Comparison of ENCODE assay signal across 1 cellular context in genomic region chr6:125793863-125794262, GRCh38.
TF ChIP-seq lines count a peak whose summit lies in the region.

No MANE protein-coding gene starts in this region.

TF ChIP-seq in GM12878, 131 proteins besides CTCF, POLR2A, EP300 and RAD21:
- TF ChIP-seq FOXK2 (IDR thresholded peaks at IDR 0.05) = no peak
- TF ChIP-seq HSF1 (IDR thresholded peaks at IDR 0.05; ENCODE audit: low read depth, low read length) = no peak
- no peak for TF ChIP-seq PAX5 (IDR thresholded peaks at IDR 0.05; ENCODE audit: borderline replicate concordance, low read depth, low read length)
- TF ChIP-seq GATAD2B (conservative IDR thresholded peaks at IDR 0.05; ENCODE audit: low read depth) = 0 out of 2 replicates have a peak, but pooled peaks have one; percentile 19
- TF ChIP-seq ATF7 (IDR thresholded peaks at IDR 0.05; ENCODE audit: low read depth) = peak; percentile 92
- 0 out of 2 replicates have a peak, but pooled peaks have one; percentile 9 for TF ChIP-seq MEF2A (IDR thresholded peaks at IDR 0.05; ENCODE audit: insufficient read depth, low read depth, low read length)
- TF ChIP-seq RUNX3 (IDR thresholded peaks at IDR 0.05; ENCODE audit: low read length) = peak; percentile 69
- TF ChIP-seq LARP7 (IDR thresholded peaks at IDR 0.05) = no peak
- TF ChIP-seq MTA3 (IDR thresholded peaks at IDR 0.05; ENCODE audit: borderline replicate concordance, low read length) = no peak
- 0 out of 2 replicates have a peak, but pooled peaks have one; percentile 31 for TF ChIP-seq DPF2 (IDR thresholded peaks at IDR 0.05)
- no peak for TF ChIP-seq BCL11A (IDR thresholded peaks at IDR 0.05; ENCODE audit: low read depth, low read length)
- TF ChIP-seq, protein P1, sequence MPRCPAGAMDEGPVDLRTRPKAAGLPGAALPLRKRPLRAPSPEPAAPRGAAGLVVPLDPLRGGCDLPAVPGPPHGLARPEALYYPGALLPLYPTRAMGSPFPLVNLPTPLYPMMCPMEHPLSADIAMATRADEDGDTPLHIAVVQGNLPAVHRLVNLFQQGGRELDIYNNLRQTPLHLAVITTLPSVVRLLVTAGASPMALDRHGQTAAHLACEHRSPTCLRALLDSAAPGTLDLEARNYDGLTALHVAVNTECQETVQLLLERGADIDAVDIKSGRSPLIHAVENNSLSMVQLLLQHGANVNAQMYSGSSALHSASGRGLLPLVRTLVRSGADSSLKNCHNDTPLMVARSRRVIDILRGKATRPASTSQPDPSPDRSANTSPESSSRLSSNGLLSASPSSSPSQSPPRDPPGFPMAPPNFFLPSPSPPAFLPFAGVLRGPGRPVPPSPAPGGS (IDR thresholded peaks at IDR 0.05; ENCODE audit: borderline replicate concordance, insufficient read depth, low read depth, low read length, poor library complexity, severe bottlenecking) = peak; percentile 16
- TF ChIP-seq EGR1 (IDR thresholded peaks at IDR 0.05; ENCODE audit: borderline replicate concordance in 1 of 2, low read depth in 2 of 2, low read length in 2 of 2) = no peak
- TF ChIP-seq CBFB (IDR thresholded peaks at IDR 0.05; ENCODE audit: low read depth) = 0 out of 2 replicates have a peak, but pooled peaks have one; percentile 24
- 0 out of 2 replicates have a peak, but pooled peaks have one; percentile 28 for TF ChIP-seq NBN (IDR thresholded peaks at IDR 0.05)
- peak; percentile 44; the same call in 1 of the 2 replicates for TF ChIP-seq IKZF1 (conservative IDR thresholded peaks at IDR 0.05)
- TF ChIP-seq IKZF2 (IDR thresholded peaks at IDR 0.05) = peak; percentile 33 to 58; a peak in 2 of 4 replicates
- peak; percentile 42; the same call in 1 of the 2 replicates for TF ChIP-seq JUNB (IDR thresholded peaks at IDR 0.05)
- TF ChIP-seq RB1 (IDR thresholded peaks at IDR 0.05; ENCODE audit: borderline replicate concordance) = no peak
- TF ChIP-seq, protein P2, sequence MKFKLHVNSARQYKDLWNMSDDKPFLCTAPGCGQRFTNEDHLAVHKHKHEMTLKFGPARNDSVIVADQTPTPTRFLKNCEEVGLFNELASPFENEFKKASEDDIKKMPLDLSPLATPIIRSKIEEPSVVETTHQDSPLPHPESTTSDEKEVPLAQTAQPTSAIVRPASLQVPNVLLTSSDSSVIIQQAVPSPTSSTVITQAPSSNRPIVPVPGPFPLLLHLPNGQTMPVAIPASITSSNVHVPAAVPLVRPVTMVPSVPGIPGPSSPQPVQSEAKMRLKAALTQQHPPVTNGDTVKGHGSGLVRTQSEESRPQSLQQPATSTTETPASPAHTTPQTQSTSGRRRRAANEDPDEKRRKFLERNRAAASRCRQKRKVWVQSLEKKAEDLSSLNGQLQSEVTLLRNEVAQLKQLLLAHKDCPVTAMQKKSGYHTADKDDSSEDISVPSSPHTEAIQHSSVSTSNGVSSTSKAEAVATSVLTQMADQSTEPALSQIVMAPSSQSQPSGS (IDR thresholded peaks at IDR 0.05; ENCODE audit: low read length) = peak; percentile 61; the same call in 1 of the 2 replicates
- no peak for TF ChIP-seq SMAD5 (IDR thresholded peaks at IDR 0.05; ENCODE audit: low read depth)
- TF ChIP-seq NFIC (IDR thresholded peaks at IDR 0.05; ENCODE audit: low read depth, low read length) = peak; percentile 21; the same call in 1 of the 2 replicates
- TF ChIP-seq TCF7 (IDR thresholded peaks at IDR 0.05; ENCODE audit: borderline replicate concordance) = 0 out of 2 replicates have a peak, but pooled peaks have one; percentile 30
- TF ChIP-seq KLF5 (IDR thresholded peaks at IDR 0.05; ENCODE audit: partially characterized antibody) = no peak
TF ChIP-seq in GM12878: peak in this region for 14.
